8 cellular contexts compared by ENCODE assay signal in the genomic region with DNA sequence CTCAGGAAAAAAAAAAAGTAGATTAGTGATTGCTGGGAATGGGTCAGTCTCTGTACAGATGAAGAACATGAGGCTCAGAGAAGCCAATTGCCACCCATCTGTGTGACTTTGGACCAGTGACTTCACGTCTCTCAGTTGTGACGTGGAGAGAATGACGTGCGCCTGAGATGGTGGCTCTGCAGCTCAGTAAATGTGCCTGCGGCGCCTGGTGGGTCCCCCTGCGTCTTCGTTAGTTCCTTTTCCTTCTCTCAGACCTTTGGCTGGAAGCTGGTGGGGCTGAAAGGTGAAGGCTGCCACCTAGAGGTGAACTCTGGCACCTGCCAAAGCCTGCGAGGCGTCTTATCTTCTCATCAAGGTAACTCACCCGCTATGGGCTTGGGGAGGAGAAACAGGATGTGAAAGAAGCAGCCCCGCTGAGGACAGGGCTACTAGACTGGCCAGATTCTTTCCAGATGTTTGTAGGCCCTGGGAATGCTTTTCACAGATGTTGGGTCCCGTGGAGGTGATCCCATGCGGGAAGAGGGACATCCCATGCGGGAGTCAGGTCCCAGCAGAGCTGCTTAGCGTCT. TPM values are rescaled to one million over a fixed set of nuclear protein-coding genes. Genes with fewer than 3 reads are reported as not detected.
DNase-seq lines count a peak whose midpoint lies in the region; ATAC-seq and TF ChIP-seq lines count a peak whose summit lies in the region.

No MANE protein-coding gene starts in this region.

- peak overlapping the region; percentile 81 for H2AFZ ChIP-seq in MM.1S (ENCODE audit: low read length)

- H4K20me1 ChIP-seq in MM.1S (ENCODE audit: insufficient read depth, low read length): no peaks in the 10 kb centered on the region

- H3K36me3 ChIP-seq in MM.1S (replicated peaks; ENCODE audit: insufficient read depth, low read length) (no peaks in the 10 kb centered on the region), RWPE2 (ENCODE audit: low read depth) (no peaks in the 10 kb centered on the region)

- peak overlapping the region; percentile 34; the same call in 1 of the 2 replicates for H3K9ac ChIP-seq in MM.1S (ENCODE audit: low read length)

- peak; percentile 97 for TF ChIP-seq CTCF in MM.1S (IDR thresholded peaks at IDR 0.05; ENCODE audit: low read length)
- peak; percentile 98 for TF ChIP-seq CTCF in RWPE2 (IDR thresholded peaks at IDR 0.05; ENCODE audit: poor library complexity, severe bottlenecking)

- no peaks in the 10 kb centered on the region for H3K36me3 Mint-ChIP-seq in activated T-helper 1 cell treated with anti-CD3 and anti-CD28 coated beads, Interleukin-12 subunit alpha, Interleukin-12 subunit beta, Interleukin-2, Interleukin-4 antibody, amounts not matched to agents 30 ng/mL and 10 ng/mL and 1 ng/mL, durations not matched to agents 14 hours and 24 hours and 36 hours (ENCODE audit: low read depth)

- peak overlapping the region; percentile 86 for H3K4me2 ChIP-seq in MM.1S (ENCODE audit: low read depth, low read length)

- intact Hi-C loops in activated T-helper 1 cell treated with anti-CD3 and anti-CD28 coated beads, Interleukin-12 subunit alpha, Interleukin-12 subunit beta, Interleukin-2, Interleukin-4 antibody, amounts not matched to agents 30 ng/mL and 10 ng/mL and 1 ng/mL, durations not matched to agents 14 hours and 24 hours and 36 hours (cut with micrococcal nuclease): loop anchor here (1.0 kb wide), 4 partner anchors 8 to 135 kb away; a partner anchor contains a TSS

- no peaks in the 10 kb centered on the region for H3K9me3 ChIP-seq in MM.1S (replicated peaks; ENCODE audit: insufficient read depth, low read length)
- H3K9me3 ChIP-seq in RWPE2 (ENCODE audit: severe bottlenecking): no peaks in the 10 kb centered on the region

- H3K4me3 Mint-ChIP-seq in activated T-helper 1 cell treated with anti-CD3 and anti-CD28 coated beads, Interleukin-12 subunit alpha, Interleukin-12 subunit beta, Interleukin-2, Interleukin-4 antibody, amounts not matched to agents 30 ng/mL and 10 ng/mL and 1 ng/mL, durations not matched to agents 14 hours and 24 hours and 36 hours: peak overlapping the region; percentile 31

- H3K79me2 ChIP-seq in MM.1S (ENCODE audit: low read length): no peaks in the 10 kb centered on the region

- H3F3A ChIP-seq in MM.1S (ENCODE audit: insufficient read depth, low read length): peaks cover 6% of the 10 kb centered on the region; the same call in 1 of the 2 replicates

- peaks cover 11% of the 10 kb centered on the region for H3K4me1 ChIP-seq in MM.1S (ENCODE audit: low read length)
- H3K4me1 ChIP-seq in RWPE2 (ENCODE audit: insufficient read depth, poor library complexity, severe bottlenecking): no peaks in the 10 kb centered on the region

- H3K9me3 Mint-ChIP-seq in activated T-helper 1 cell treated with anti-CD3 and anti-CD28 coated beads, Interleukin-12 subunit alpha, Interleukin-12 subunit beta, Interleukin-2, Interleukin-4 antibody, amounts not matched to agents 30 ng/mL and 10 ng/mL and 1 ng/mL, durations not matched to agents 14 hours and 24 hours and 36 hours: no peaks in the 10 kb centered on the region

- peaks cover 23% of the 10 kb centered on the region for H3K4me1 Mint-ChIP-seq in activated T-helper 1 cell treated with anti-CD3 and anti-CD28 coated beads, Interleukin-12 subunit alpha, Interleukin-12 subunit beta, Interleukin-2, Interleukin-4 antibody, amounts not matched to agents 30 ng/mL and 10 ng/mL and 1 ng/mL, durations not matched to agents 14 hours and 24 hours and 36 hours (ENCODE audit: low read depth)

- no peak overlapping the region; the same call in 1 of the 2 replicates for H3K27ac ChIP-seq in MM.1S (ENCODE audit: low read length)
- no peak overlapping the region for H3K27ac ChIP-seq in RWPE2 (ENCODE audit: poor library complexity, severe bottlenecking)
- H3K27ac ChIP-seq in substantia nigra (ENCODE audit: low read depth, low read length, poor library complexity, severe bottlenecking): no peak overlapping the region

- H3K27ac Mint-ChIP-seq in activated T-helper 1 cell treated with anti-CD3 and anti-CD28 coated beads, Interleukin-12 subunit alpha, Interleukin-12 subunit beta, Interleukin-2, Interleukin-4 antibody, amounts not matched to agents 30 ng/mL and 10 ng/mL and 1 ng/mL, durations not matched to agents 14 hours and 24 hours and 36 hours: peak overlapping the region; percentile 24

- H3K27me3 Mint-ChIP-seq in activated T-helper 1 cell treated with anti-CD3 and anti-CD28 coated beads, Interleukin-12 subunit alpha, Interleukin-12 subunit beta, Interleukin-2, Interleukin-4 antibody, amounts not matched to agents 30 ng/mL and 10 ng/mL and 1 ng/mL, durations not matched to agents 14 hours and 24 hours and 36 hours (ENCODE audit: insufficient read depth): no peaks in the 10 kb centered on the region

- no peaks in the 10 kb centered on the region for H3K9me2 ChIP-seq in MM.1S (replicated peaks; ENCODE audit: insufficient read depth, low read length)

- peak overlapping the region; percentile 41; the same call in 1 of the 2 replicates for H3K4me3 ChIP-seq in MM.1S (ENCODE audit: low read length)
- no peak overlapping the region for H3K4me3 ChIP-seq in RWPE2 (ENCODE audit: severe bottlenecking)

- H3K27me3 ChIP-seq in MM.1S (replicated peaks; ENCODE audit: insufficient read depth, low read length): no peaks in the 10 kb centered on the region
- no peaks in the 10 kb centered on the region for H3K27me3 ChIP-seq in RWPE2 (ENCODE audit: insufficient read depth, poor library complexity, severe bottlenecking)

- peak; percentile 91 for ATAC-seq in RWPE2 (ENCODE audit: low read depth)

- DNase-seq in Daoy (ENCODE audit: low read depth) (peak; percentile 94), HCEC 1CT (peak; percentile 85), MM.1S (peak; percentile 96), RWPE2 (ENCODE audit: low spot score) (peak; percentile 78), fibroblast of the conjunctiva (ENCODE audit: low read depth) (peak; percentile 86), non-pigmented ciliary epithelial cell (ENCODE audit: low read depth) (peak; percentile 71), substantia nigra (lab: John Stamatoyannopoulos, UW) (peak in 48 of 49 donors; percentile 17 to 84 (median 66))
- peak; percentile 90 for DNase-seq in activated T-helper 1 cell treated with anti-CD3 and anti-CD28 coated beads, Interleukin-12 subunit alpha, Interleukin-12 subunit beta, Interleukin-2, Interleukin-4 antibody, amounts not matched to agents 30 ng/mL and 10 ng/mL and 1 ng/mL, durations not matched to agents 14 hours and 24 hours and 36 hours (ENCODE audit: low spot score)

RNA-seq across cellular contexts. Expression of a gene that starts 8.7 kb away (rescaled TPM):
- total RNA-seq in Daoy (2014; rRNA removed; shearing (Covaris generic)): 9.9 and 37.1 TPM in 2 replicates
- total RNA-seq in activated T-helper 1 cell treated with anti-CD3 and anti-CD28 coated beads, Interleukin-12 subunit alpha, Interleukin-12 subunit beta, Interleukin-2, Interleukin-4 antibody, amounts not matched to agents 30 ng/mL and 10 ng/mL and 1 ng/mL, durations not matched to agents 14 hours and 24 hours and 36 hours: 32.0 and 33.5 TPM in 2 replicates

RNA-seq across cellular contexts. Expression of a gene that starts 19.5 kb away (rescaled TPM):
- total RNA-seq in Daoy (2014; rRNA removed; shearing (Covaris generic)): 372 and 550 TPM in 2 replicates
- total RNA-seq in activated T-helper 1 cell treated with anti-CD3 and anti-CD28 coated beads, Interleukin-12 subunit alpha, Interleukin-12 subunit beta, Interleukin-2, Interleukin-4 antibody, amounts not matched to agents 30 ng/mL and 10 ng/mL and 1 ng/mL, durations not matched to agents 14 hours and 24 hours and 36 hours: 20.8 and 22.9 TPM in 2 replicates

RNA-seq across cellular contexts. Expression of a gene that starts 55.8 kb away (rescaled TPM):
- total RNA-seq in Daoy (2014; rRNA removed; shearing (Covaris generic)): 5.7 and 9.1 TPM in 2 replicates
- not detected in 2 replicates for total RNA-seq in activated T-helper 1 cell treated with anti-CD3 and anti-CD28 coated beads, Interleukin-12 subunit alpha, Interleukin-12 subunit beta, Interleukin-2, Interleukin-4 antibody, amounts not matched to agents 30 ng/mL and 10 ng/mL and 1 ng/mL, durations not matched to agents 14 hours and 24 hours and 36 hours

Comparison
In these comparisons a context has a peak if more than half of its experiments do, and no peak if none do; other contexts are left out.
1. RNA of a gene that starts 19.5 kb away (total RNA-seq): 372 to 550 TPM in Daoy; 20.8 to 22.9 TPM in activated T-helper 1 cell treated with anti-CD3 and anti-CD28 coated beads, Interleukin-12 subunit alpha, Interleukin-12 subunit beta, Interleukin-2, Interleukin-4 antibody, amounts not matched to agents 30 ng/mL and 10 ng/mL and 1 ng/mL, durations not matched to agents 14 hours and 24 hours and 36 hours; every median in the first group is over 10 times any median in the second.
2. Peak in every context shown above with its lines, with median percentiles within 50 percentile points of each other: DNase-seq.